ENCODE assay signal across 1 cellular context in the genomic region with DNA sequence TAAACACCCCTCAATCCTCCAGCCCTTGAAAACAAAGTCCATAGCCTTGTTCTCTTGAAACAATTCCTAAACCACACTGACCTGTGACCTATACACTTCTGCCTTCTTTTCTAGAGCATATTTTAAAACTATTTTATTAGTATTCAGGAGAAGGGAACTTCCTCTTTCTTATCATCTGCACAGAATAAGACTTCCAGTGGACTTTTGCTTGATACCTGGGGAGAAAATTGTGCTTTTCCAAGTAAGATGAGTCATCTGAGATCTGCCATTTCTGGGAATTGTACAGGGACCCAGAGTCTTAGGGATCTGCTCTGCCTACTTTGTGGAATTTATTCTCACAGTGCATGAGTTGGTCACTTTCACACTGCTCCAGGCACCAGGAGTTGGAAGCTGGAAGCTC.
TF ChIP-seq lines count a peak whose summit lies in the region.

No MANE protein-coding gene starts in this region.

TF ChIP-seq in endothelial cell of umbilical vein, 7 proteins besides CTCF, POLR2A, EP300 and RAD21:
- TF ChIP-seq, protein P1, sequence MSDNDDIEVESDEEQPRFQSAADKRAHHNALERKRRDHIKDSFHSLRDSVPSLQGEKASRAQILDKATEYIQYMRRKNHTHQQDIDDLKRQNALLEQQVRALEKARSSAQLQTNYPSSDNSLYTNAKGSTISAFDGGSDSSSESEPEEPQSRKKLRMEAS (IDR thresholded peaks at IDR 0.05; ENCODE audit: insufficient read depth, insufficient read length): no peak
- TF ChIP-seq JUN (IDR thresholded peaks at IDR 0.05; ENCODE audit: borderline replicate concordance, insufficient read depth, insufficient read length, low read depth) (peak; percentile 38), FOS (IDR thresholded peaks at IDR 0.05; ENCODE audit: borderline replicate concordance, insufficient read depth, low read length) (peak; percentile 66)
